ENCODE assay signal across 9 cellular contexts in the genomic region with DNA sequence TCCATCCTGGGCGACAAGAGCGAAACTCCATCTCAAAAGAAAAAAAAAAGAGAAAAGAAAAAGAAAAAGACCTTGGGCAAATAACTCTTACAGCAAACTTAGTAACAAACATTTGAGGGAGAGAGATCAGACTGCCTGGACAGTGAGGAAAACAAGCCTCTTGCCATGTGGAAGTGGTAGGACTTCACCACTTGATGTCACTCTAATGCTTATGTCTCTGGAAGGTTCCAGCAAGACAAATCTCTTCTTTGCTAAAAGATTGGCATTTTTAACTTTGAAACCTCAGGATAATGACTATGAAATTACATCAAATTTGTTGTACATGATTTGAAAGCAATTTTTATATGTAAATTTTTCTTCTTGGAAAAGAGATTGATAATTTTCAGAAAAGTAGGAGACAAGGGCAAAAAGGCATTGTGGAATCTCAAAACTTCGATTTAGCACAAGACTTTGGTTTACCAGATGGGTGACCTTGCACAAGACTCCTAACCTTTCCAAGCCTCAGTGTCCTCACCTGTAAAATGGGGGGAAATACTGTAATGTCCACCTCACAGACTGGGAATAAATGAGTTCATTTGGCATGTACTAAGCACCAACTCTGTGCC. TPM values are rescaled to one million over a fixed set of nuclear protein-coding genes. Genes with fewer than 3 reads are reported as not detected.
DNase-seq lines count a peak whose midpoint lies in the region; TF ChIP-seq lines count a peak whose summit lies in the region.
"Had no signal": no experiment of that assay in that cellular context is flagged by ENCODE, and none has a peak within 500 bp of the region (broad histone marks: within the 10 kb centered on the region; RNA-seq: fewer than 3 reads in every experiment).

No MANE protein-coding gene starts in this region.

- no peaks in the 10 kb centered on the region for H3K4me1 ChIP-seq in neural progenitor cell
- no peaks in the 10 kb centered on the region for H3K4me1 ChIP-seq in prostate gland (replicated peaks)

- H3K27ac ChIP-seq in neural progenitor cell (no peak overlapping the region), prostate gland (no peak overlapping the region)
- H3K27ac ChIP-seq: BLaER1 had no signal

- no peaks in the 10 kb centered on the region for H3F3A ChIP-seq in neural progenitor cell (ENCODE audit: low read depth)

- TF ChIP-seq POLR2A in prostate gland (IDR thresholded peaks at IDR 0.05): no peak

- TF ChIP-seq CTCF in neural progenitor cell (IDR thresholded peaks at IDR 0.05) (peak; percentile 25), prostate gland (IDR thresholded peaks at IDR 0.05) (no peak)

- H3K4me3 Mint-ChIP-seq in neural progenitor cell: no peak overlapping the region

- H3K27me3 ChIP-seq in neural progenitor cell (no peaks in the 10 kb centered on the region), prostate gland (replicated peaks; ENCODE audit: insufficient read depth) (no peaks in the 10 kb centered on the region)
- H3K27me3 ChIP-seq: BLaER1 had no signal

- no peaks in the 10 kb centered on the region for H3K36me3 ChIP-seq in neural progenitor cell
- no peaks in the 10 kb centered on the region for H3K36me3 ChIP-seq in prostate gland
- H3K36me3 ChIP-seq: BLaER1 had no signal

- H3K4me2 ChIP-seq in neural progenitor cell: no peak overlapping the region
- H3K4me2 ChIP-seq: BLaER1 had no signal

- H3K27me3 Mint-ChIP-seq in neural progenitor cell (ENCODE audit: insufficient read depth, low read depth): peaks cover 2% of the 10 kb centered on the region

- intact Hi-C loops in prostate gland (cut with DNase I): no loop called here

- no peaks in the 10 kb centered on the region for H3K79me2 ChIP-seq in neural progenitor cell (ENCODE audit: low read depth)

- H4K20me1 ChIP-seq in neural progenitor cell (ENCODE audit: low read depth): no peaks in the 10 kb centered on the region
- H4K20me1 ChIP-seq: BLaER1 had no signal

- H2AFZ ChIP-seq in neural progenitor cell (replicated peaks): no peak overlapping the region

- peak; percentile 24 for DNase-seq in NCI-H1105 treated with DMSO at 0.1 percent for 48 hours (lab: John Stamatoyannopoulos, UW)
- no peak for DNase-seq in NCI-H1105 (lab: John Stamatoyannopoulos, UW)
- peak; percentile 43 for DNase-seq in M059J (ENCODE audit: low read depth)
- peak; percentile 19 for DNase-seq in cerebellar cortex (ENCODE audit: low spot score)
- DNase-seq in neural progenitor cell (ENCODE audit: low spot score): no peak
- DNase-seq in T-helper 9 cell: no peak
- DNase-seq in SKM-1 (lab: John Stamatoyannopoulos, UW; ENCODE audit: unreplicated experiment): no peak
- no peak for DNase-seq in prostate gland (ENCODE audit: low spot score)

- H3K9me3 ChIP-seq in neural progenitor cell (ENCODE audit: low read depth): no peaks in the 10 kb centered on the region
- no peaks in the 10 kb centered on the region for H3K9me3 ChIP-seq in prostate gland

- peaks cover 2% of the 10 kb centered on the region for H3K9me3 Mint-ChIP-seq in neural progenitor cell

- no peak overlapping the region for H3K4me3 ChIP-seq in neural progenitor cell
- H3K4me3 ChIP-seq in prostate gland: no peak overlapping the region
- H3K4me3 ChIP-seq: BLaER1 had no signal

- no peak overlapping the region for H3K9ac ChIP-seq in neural progenitor cell
- H3K9ac ChIP-seq: BLaER1 had no signal

- H3K36me3 Mint-ChIP-seq in neural progenitor cell: no peaks in the 10 kb centered on the region

- 95% methylated on average over 3 of the region's 3 CpGs for WGBS in prostate gland

- peaks cover 8% of the 10 kb centered on the region for H3K4me1 Mint-ChIP-seq in neural progenitor cell

- no peak overlapping the region for H3K27ac Mint-ChIP-seq in neural progenitor cell

RNA-seq across cellular contexts. Expression of a gene that starts 5.4 kb away (rescaled TPM):
- total RNA-seq in M059J (2014; rRNA removed; shearing (Covaris generic)): not detected in 2 replicates
- total RNA-seq in neural progenitor cell (ENCODE audit: low replicate concordance): not detected in 2 replicates
- 10 to 100 TPM in 1 of 2 donors, not detected in 1; 11.1 TPM for total RNA-seq in prostate gland

RNA-seq across cellular contexts. Expression of a gene that starts 11.7 kb away (rescaled TPM):
- total RNA-seq in M059J (2014; rRNA removed; shearing (Covaris generic)): not detected in 2 replicates
- total RNA-seq in neural progenitor cell (ENCODE audit: low replicate concordance) (not detected in 2 replicates), prostate gland (10 to 100 TPM in 1 of 2 donors, not detected in 1; 10.1 TPM)

Comparison
In these comparisons a context has a peak if more than half of its experiments do, and no peak if none do; other contexts are left out.
1. DNase-seq: peak in NCI-H1105 treated with DMSO at 0.1 percent for 48 hours (single experiment), M059J (single experiment) and cerebellar cortex (single experiment); none in NCI-H1105 (single experiment), neural progenitor cell (single experiment), T-helper 9 cell (single experiment), SKM-1 (single experiment) and prostate gland (single experiment).